Comparison of ENCODE assay signal across 8 cellular contexts in the genomic region with DNA sequence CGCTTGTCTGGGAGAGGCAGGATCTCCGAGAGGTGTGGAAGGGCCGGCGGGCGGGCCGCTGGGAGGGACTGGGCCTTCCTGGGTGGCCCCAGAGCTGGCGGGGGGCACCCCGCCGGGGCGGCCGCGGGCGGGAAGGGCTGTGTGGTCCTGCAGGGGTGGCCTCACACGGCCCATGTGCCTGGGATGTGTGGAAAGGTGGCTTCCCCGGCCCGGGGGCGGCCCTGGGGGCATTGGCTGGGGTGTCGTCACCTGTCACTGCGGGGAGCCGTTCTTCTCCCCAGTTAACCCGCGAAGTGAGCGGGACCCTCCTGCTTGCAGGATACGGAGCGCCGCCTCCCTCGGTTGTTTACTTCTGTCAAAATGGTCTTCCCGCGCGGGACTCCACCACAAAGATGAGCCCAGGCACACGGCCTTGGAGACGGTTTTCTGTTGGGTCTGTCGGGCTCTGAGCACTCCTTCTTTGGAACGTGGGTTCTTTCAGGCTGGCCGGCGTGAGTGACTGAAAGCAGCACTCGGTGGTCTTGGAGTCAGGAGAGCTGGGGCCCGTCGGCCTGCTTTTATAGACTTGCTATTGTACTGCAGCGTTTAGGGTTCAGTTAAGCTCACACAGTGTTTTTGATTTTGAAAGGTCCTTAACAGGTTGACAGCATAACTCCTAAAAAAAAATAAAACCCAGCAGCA. TPM values are rescaled to one million over a fixed set of nuclear protein-coding genes. Genes with fewer than 3 reads are reported as not detected.
A peak's percentile ranks its signal among the peaks of the same experiment; 100 is the strongest.
DNase-seq lines count a peak whose midpoint lies in the region; TF ChIP-seq lines count a peak whose summit lies in the region.

No MANE protein-coding gene starts in this region.

- 0 to 4% methylated on average over 16 to 39 of the region's 40 CpGs for WGBS in endodermal cell (ENCODE audit: insufficient coverage in 1 of 2, insufficient read length in 1 of 2), 2 experiments

- H3K4me1 ChIP-seq in endodermal cell (ENCODE audit: control insufficient read depth, insufficient read depth, low read length) = no peaks in the 10 kb centered on the region

- peak overlapping the region; percentile 95 for H3K27ac Mint-ChIP-seq in activated CD4-positive, alpha-beta memory T cell treated with anti-CD3 and anti-CD28 coated beads, Interleukin-2, amount 10 ng/mL, durations not matched to agents 7 days and 5 days
- H3K27ac Mint-ChIP-seq in endodermal cell = peak overlapping the region; percentile 100

- H3K27me3 ChIP-seq in endodermal cell (ENCODE audit: control insufficient read depth, insufficient read depth, low read length, poor library complexity, severe bottlenecking) = no peaks in the 10 kb centered on the region

- CTCF ChIA-PET in activated CD4-positive, alpha-beta memory T cell treated with anti-CD3 and anti-CD28 coated beads, Interleukin-2, amount 10 ng/mL, durations not matched to agents 7 days and 5 days (lab: Charles Lee) = interaction anchor here (0.7 to 2.6 kb wide), 4 partner anchors 20 to 262 kb away, joined by 3 to 20 read pairs (median 4); a partner anchor contains a TSS

- peak; percentile 53 for DNase-seq in GOT3 (lab: John Stamatoyannopoulos, UW)
- DNase-seq in LoVo (ENCODE audit: low spot score) = peak; percentile 14
- DNase-seq in activated CD4-positive, alpha-beta memory T cell treated with anti-CD3 and anti-CD28 coated beads, Interleukin-2, amount 10 ng/mL, durations not matched to agents 7 days and 5 days = peak; percentile 63
- peak; percentile 82 for DNase-seq in endodermal cell
- peak; percentile 11 for DNase-seq in mucosa of gallbladder (ENCODE audit: low spot score)
- DNase-seq in stimulated activated CD8-positive, alpha-beta memory T cell treated with anti-CD3 and anti-CD28 coated beads, Interleukin-7, amount 100 ng/mL, for 1 hour (ENCODE audit: low read depth in 2 of 2) = peak; percentile 13 to 19
- no peak for DNase-seq in NCI-H2196 (lab: John Stamatoyannopoulos, UW; ENCODE audit: unreplicated experiment)

- TF ChIP-seq CTCF in GM12875 (IDR thresholded peaks at IDR 0.05; ENCODE audit: borderline replicate concordance, insufficient read depth, low read depth, low read length) (no peak), endodermal cell (conservative IDR thresholded peaks at IDR 0.05) (no peak)

- peak overlapping the region; percentile 99 for H3K27ac ChIP-seq in endodermal cell (ENCODE audit: low read depth, low read length)

- POLR2A ChIA-PET in activated CD4-positive, alpha-beta memory T cell treated with anti-CD3 and anti-CD28 coated beads, Interleukin-2, amount 10 ng/mL, durations not matched to agents 7 days and 5 days (lab: Charles Lee) = interaction anchor here (0.8 to 6.1 kb wide), 16 partner anchors 11 to 360 kb away, joined by 3 to 51 read pairs (median 4); a partner anchor contains a TSS

- peaks cover 33% of the 10 kb centered on the region for H3K36me3 Mint-ChIP-seq in activated CD4-positive, alpha-beta memory T cell treated with anti-CD3 and anti-CD28 coated beads, Interleukin-2, amount 10 ng/mL, durations not matched to agents 7 days and 5 days (ENCODE audit: low read depth)
- H3K36me3 Mint-ChIP-seq in endodermal cell (ENCODE audit: low read depth) = peaks cover 7% of the 10 kb centered on the region

- peaks cover 1% of the 10 kb centered on the region for H3K27me3 Mint-ChIP-seq in activated CD4-positive, alpha-beta memory T cell treated with anti-CD3 and anti-CD28 coated beads, Interleukin-2, amount 10 ng/mL, durations not matched to agents 7 days and 5 days
- H3K27me3 Mint-ChIP-seq in endodermal cell (ENCODE audit: insufficient read depth) = no peaks in the 10 kb centered on the region

- peaks cover 29% of the 10 kb centered on the region for H3K36me3 ChIP-seq in endodermal cell (ENCODE audit: control insufficient read depth, insufficient read depth, low read length)

- H3K4me1 Mint-ChIP-seq in activated CD4-positive, alpha-beta memory T cell treated with anti-CD3 and anti-CD28 coated beads, Interleukin-2, amount 10 ng/mL, durations not matched to agents 7 days and 5 days = peaks cover 44% of the 10 kb centered on the region
- H3K4me1 Mint-ChIP-seq in endodermal cell = peaks cover 32% of the 10 kb centered on the region

- H3K4me3 Mint-ChIP-seq in activated CD4-positive, alpha-beta memory T cell treated with anti-CD3 and anti-CD28 coated beads, Interleukin-2, amount 10 ng/mL, durations not matched to agents 7 days and 5 days = peak overlapping the region; percentile 95
- H3K4me3 Mint-ChIP-seq in endodermal cell = peak overlapping the region; percentile 94

- no peaks in the 10 kb centered on the region for H3K9me3 Mint-ChIP-seq in activated CD4-positive, alpha-beta memory T cell treated with anti-CD3 and anti-CD28 coated beads, Interleukin-2, amount 10 ng/mL, durations not matched to agents 7 days and 5 days
- no peaks in the 10 kb centered on the region for H3K9me3 Mint-ChIP-seq in endodermal cell

- peak overlapping the region; percentile 99 for H3K9ac ChIP-seq in endodermal cell (ENCODE audit: extremely low read depth, low read length, poor library complexity, severe bottlenecking)

- H3K9me3 ChIP-seq in endodermal cell (ENCODE audit: control insufficient read depth, low read length) = no peaks in the 10 kb centered on the region

- H3K4me3 ChIP-seq in GM12875 (ENCODE audit: low read depth, low read length) (peak overlapping the region; percentile 94), endodermal cell (ENCODE audit: low read length) (peak overlapping the region; percentile 97)

RNA-seq across cellular contexts. Expression of a gene that starts 0.7 kb away (rescaled TPM):
- 10 to 100 TPM; 81.0 to 83.0 TPM for total RNA-seq in activated CD4-positive, alpha-beta memory T cell treated with anti-CD3 and anti-CD28 coated beads, Interleukin-2, amount 10 ng/mL, durations not matched to agents 7 days and 5 days
- total RNA-seq in endodermal cell (10 to 100 TPM; 66.0 to 75.9 TPM), mucosa of gallbladder (28.5 TPM)
- polyA plus RNA-seq in endodermal cell (2013, experiment 1 of 2) = 82.0 TPM
- 83.0 TPM for polyA plus RNA-seq in endodermal cell (2013, experiment 2 of 2)
